Comparison of ENCODE assay signal across 16 cellular contexts in genomic region chr3:47527952-47528718, GRCh38.
"Had no signal": no experiment of that assay in that cellular context is flagged by ENCODE, and none has a peak within 500 bp of the region (broad histone marks: within the 10 kb centered on the region; RNA-seq: fewer than 3 reads in every experiment).

No MANE protein-coding gene starts in this region.

- H3K27me3 ChIP-seq: right atrium auricular region, tibial nerve, vagina had no signal

- ATAC-seq: effector memory CD8-positive, alpha-beta T cell; left colon; naive thymus-derived CD4-positive, alpha-beta T cell; stimulated activated effector memory CD8-positive, alpha-beta T cell treated with anti-CD3 and anti-CD28 coated beads, Interleukin-12 subunit alpha, Interleukin-12 subunit beta, amount 100 ng/mL, for 72 hours had no signal

- H3K9me3 ChIP-seq: right atrium auricular region, vagina had no signal

- DNase-seq: activated B cell treated with CpG ODN at 0.5 μM for 24 hours; activated CD4-positive, alpha-beta T cell treated with anti-CD3 and anti-CD28 coated beads, Interleukin-2, amount 10 ng/mL, durations not matched to agents 24 days and 14 days; activated naive CD4-positive, alpha-beta T cell treated with anti-CD3 and anti-CD28 coated beads, Interleukin-2, amount 10 ng/mL, durations not matched to agents 7 days and 5 days; activated T-cell treated with anti-CD3 and anti-CD28 coated beads for 4 hours; central memory CD4-positive, alpha-beta T cell; effector memory CD8-positive, alpha-beta T cell; erythroblast; hypothalamus; left colon; naive thymus-derived CD4-positive, alpha-beta T cell had no signal

- H3K9me3 Mint-ChIP-seq: effector memory CD8-positive, alpha-beta T cell had no signal

- H3K27ac Mint-ChIP-seq: activated B cell treated with CpG ODN at 0.5 μM for 24 hours; activated CD4-positive, alpha-beta T cell treated with anti-CD3 and anti-CD28 coated beads, Interleukin-2, amount 10 ng/mL, durations not matched to agents 24 days and 14 days; activated naive CD4-positive, alpha-beta T cell treated with anti-CD3 and anti-CD28 coated beads, Interleukin-2, amount 10 ng/mL, durations not matched to agents 7 days and 5 days; activated T-helper 2 cell treated with anti-CD3 and anti-CD28 coated beads, Interferon-gamma antibody, Interleukin-2, Interleukin-4, amounts not matched to agents 10 μg/mL and 5 μg/mL and 100 μg/mL, durations not matched to agents 14 hours and 24 hours and 36 hours; effector memory CD8-positive, alpha-beta T cell; stimulated activated effector memory CD8-positive, alpha-beta T cell treated with anti-CD3 and anti-CD28 coated beads, Interleukin-12 subunit alpha, Interleukin-12 subunit beta, amount 100 ng/mL, for 72 hours had no signal

- H3K36me3 Mint-ChIP-seq: activated naive CD4-positive, alpha-beta T cell treated with anti-CD3 and anti-CD28 coated beads, Interleukin-2, amount 10 ng/mL, durations not matched to agents 7 days and 5 days; stimulated activated effector memory CD8-positive, alpha-beta T cell treated with anti-CD3 and anti-CD28 coated beads, Interleukin-12 subunit alpha, Interleukin-12 subunit beta, amount 100 ng/mL, for 72 hours had no signal

- H3K27me3 Mint-ChIP-seq: activated CD4-positive, alpha-beta T cell treated with anti-CD3 and anti-CD28 coated beads, Interleukin-2, amount 10 ng/mL, durations not matched to agents 24 days and 14 days; effector memory CD8-positive, alpha-beta T cell had no signal

- H3K4me3 Mint-ChIP-seq: activated B cell treated with CpG ODN at 0.5 μM for 24 hours; activated CD4-positive, alpha-beta T cell treated with anti-CD3 and anti-CD28 coated beads, Interleukin-2, amount 10 ng/mL, durations not matched to agents 24 days and 14 days; activated naive CD4-positive, alpha-beta T cell treated with anti-CD3 and anti-CD28 coated beads, Interleukin-2, amount 10 ng/mL, durations not matched to agents 7 days and 5 days; effector memory CD8-positive, alpha-beta T cell; naive thymus-derived CD4-positive, alpha-beta T cell; stimulated activated effector memory CD8-positive, alpha-beta T cell treated with anti-CD3 and anti-CD28 coated beads, Interleukin-12 subunit alpha, Interleukin-12 subunit beta, amount 100 ng/mL, for 72 hours had no signal

- H3K4me1 ChIP-seq: right atrium auricular region, tibial nerve, vagina had no signal

- H3K27ac ChIP-seq: right atrium auricular region, tibial nerve, vagina had no signal

- H3K36me3 ChIP-seq: right atrium auricular region, tibial nerve, vagina had no signal

- H3K4me1 Mint-ChIP-seq: activated CD4-positive, alpha-beta T cell treated with anti-CD3 and anti-CD28 coated beads, Interleukin-2, amount 10 ng/mL, durations not matched to agents 24 days and 14 days; activated naive CD4-positive, alpha-beta T cell treated with anti-CD3 and anti-CD28 coated beads, Interleukin-2, amount 10 ng/mL, durations not matched to agents 7 days and 5 days; naive thymus-derived CD4-positive, alpha-beta T cell; stimulated activated effector memory CD8-positive, alpha-beta T cell treated with anti-CD3 and anti-CD28 coated beads, Interleukin-12 subunit alpha, Interleukin-12 subunit beta, amount 100 ng/mL, for 72 hours had no signal

- H3K4me3 ChIP-seq: lung, right atrium auricular region, tibial nerve, vagina had no signal
